14 cellular contexts compared by ENCODE assay signal in genomic region chr15:64747578-64747977, GRCh38. TPM values are rescaled to one million over a fixed set of nuclear protein-coding genes. Genes with fewer than 3 reads are reported as not detected.
"Had no signal": no experiment of that assay in that cellular context is flagged by ENCODE, and none has a peak within 500 bp of the region (broad histone marks: within the 10 kb centered on the region; RNA-seq: fewer than 3 reads in every experiment).

No MANE protein-coding gene starts in this region.

- H3K27me3 Mint-ChIP-seq: activated B cell treated with CpG ODN at 0.5 μM for 24 hours had no signal

- H3K4me3 Mint-ChIP-seq: activated B cell treated with CpG ODN at 0.5 μM for 24 hours; activated CD4-positive, alpha-beta T cell treated with anti-CD3 and anti-CD28 coated beads, Interleukin-2, amount 10 ng/mL, durations not matched to agents 24 days and 14 days; activated naive CD8-positive, alpha-beta T cell treated with anti-CD3 and anti-CD28 coated beads, Interleukin-2, amount 50 U/mL, for 24 hours; activated T-helper 1 cell treated with anti-CD3 and anti-CD28 coated beads, Interleukin-12 subunit alpha, Interleukin-12 subunit beta, Interleukin-2, Interleukin-4 antibody, amounts not matched to agents 30 ng/mL and 10 ng/mL and 1 ng/mL, durations not matched to agents 14 hours and 24 hours and 36 hours; naive thymus-derived CD8-positive, alpha-beta T cell; T-helper 17 cell had no signal

- H3K27ac ChIP-seq: ascending aorta, hepatocyte, lower lobe of right lung, skin epidermis, tibial nerve had no signal

- H3K4me3 ChIP-seq: ascending aorta, hepatocyte, lower lobe of right lung, skin epidermis, tibial nerve had no signal

- H2AFZ ChIP-seq: hepatocyte had no signal

- H3K4me2 ChIP-seq: hepatocyte had no signal

- DNase-seq: activated B cell treated with CpG ODN at 0.5 μM for 24 hours; activated CD4-positive, alpha-beta T cell treated with anti-CD3 and anti-CD28 coated beads, Interleukin-2, amount 10 ng/mL, durations not matched to agents 24 days and 14 days; activated naive CD4-positive, alpha-beta T cell treated with Interleukin-2 at 50 U/mL for 16 hours; activated naive CD8-positive, alpha-beta T cell treated with anti-CD3 and anti-CD28 coated beads, Interleukin-2, amount 50 U/mL, for 24 hours; lower lobe of right lung; naive thymus-derived CD8-positive, alpha-beta T cell; stimulated activated CD4-positive, alpha-beta T cell treated with anti-CD3 and anti-CD28 coated beads, Interleukin-4, amount 100 ng/mL, for 4 hours; T-helper 17 cell had no signal

- H3K36me3 ChIP-seq: ascending aorta, lower lobe of right lung, tibial nerve had no signal

- H3K9me3 Mint-ChIP-seq: activated B cell treated with CpG ODN at 0.5 μM for 24 hours; activated CD4-positive, alpha-beta T cell treated with anti-CD3 and anti-CD28 coated beads, Interleukin-2, amount 10 ng/mL, durations not matched to agents 24 days and 14 days; activated naive CD8-positive, alpha-beta T cell treated with anti-CD3 and anti-CD28 coated beads, Interleukin-2, amount 50 U/mL, for 24 hours; activated T-helper 1 cell treated with anti-CD3 and anti-CD28 coated beads, Interleukin-12 subunit alpha, Interleukin-12 subunit beta, Interleukin-2, Interleukin-4 antibody, amounts not matched to agents 30 ng/mL and 10 ng/mL and 1 ng/mL, durations not matched to agents 14 hours and 24 hours and 36 hours; naive thymus-derived CD8-positive, alpha-beta T cell had no signal

- ATAC-seq: activated naive CD8-positive, alpha-beta T cell treated with anti-CD3 and anti-CD28 coated beads, Interleukin-2, amount 50 U/mL, for 24 hours; naive thymus-derived CD8-positive, alpha-beta T cell; T-helper 17 cell had no signal

- H3K36me3 Mint-ChIP-seq: naive thymus-derived CD8-positive, alpha-beta T cell had no signal

- H3K27me3 ChIP-seq: ascending aorta, hepatocyte, tibial nerve had no signal

- H3K4me1 ChIP-seq: ascending aorta, lower lobe of right lung had no signal

- H3K27ac Mint-ChIP-seq: activated B cell treated with CpG ODN at 0.5 μM for 24 hours; activated CD4-positive, alpha-beta T cell treated with anti-CD3 and anti-CD28 coated beads, Interleukin-2, amount 10 ng/mL, durations not matched to agents 24 days and 14 days; activated naive CD8-positive, alpha-beta T cell treated with anti-CD3 and anti-CD28 coated beads, Interleukin-2, amount 50 U/mL, for 24 hours; activated T-helper 1 cell treated with anti-CD3 and anti-CD28 coated beads, Interleukin-12 subunit alpha, Interleukin-12 subunit beta, Interleukin-2, Interleukin-4 antibody, amounts not matched to agents 30 ng/mL and 10 ng/mL and 1 ng/mL, durations not matched to agents 14 hours and 24 hours and 36 hours; naive thymus-derived CD8-positive, alpha-beta T cell; T-helper 17 cell had no signal

- H3K9me3 ChIP-seq: ascending aorta, lower lobe of right lung, tibial nerve had no signal

- H3K4me1 Mint-ChIP-seq: activated CD4-positive, alpha-beta T cell treated with anti-CD3 and anti-CD28 coated beads, Interleukin-2, amount 10 ng/mL, durations not matched to agents 24 days and 14 days; activated naive CD8-positive, alpha-beta T cell treated with anti-CD3 and anti-CD28 coated beads, Interleukin-2, amount 50 U/mL, for 24 hours; T-helper 17 cell had no signal

RNA-seq across cellular contexts. Expression of gene RBPMS2, which starts 27.8 kb away (rescaled TPM):
- total RNA-seq: activated CD4-positive, alpha-beta T cell treated with anti-CD3 and anti-CD28 coated beads, Interleukin-2, amount 10 ng/mL, durations not matched to agents 24 days and 14 days; ascending aorta; bronchial epithelial cell; naive thymus-derived CD8-positive, alpha-beta T cell had no signal
- polyA plus RNA-seq: naive thymus-derived CD8-positive, alpha-beta T cell had no signal
